ENCODE assay signal across 19 cellular contexts in the genomic region with DNA sequence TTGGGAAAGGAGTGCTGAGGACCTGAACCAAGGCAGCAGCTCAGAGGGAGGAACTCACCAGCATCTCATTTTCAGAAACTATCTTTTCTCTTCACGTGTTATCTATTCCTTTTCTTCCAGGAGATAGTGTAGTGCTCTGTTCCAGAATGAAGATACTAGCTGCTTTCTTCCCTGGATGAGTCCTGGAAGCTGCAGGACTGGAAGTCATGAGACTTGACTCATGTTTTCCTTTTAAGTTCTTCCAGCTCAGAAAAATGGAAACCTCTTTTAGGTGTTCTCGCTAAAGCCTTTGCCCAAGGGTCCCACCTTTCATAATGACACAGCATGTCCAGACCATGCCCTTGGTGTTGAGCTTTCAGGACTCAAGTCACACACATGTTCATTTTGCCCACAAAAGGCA.
"Had no signal": no experiment of that assay in that cellular context is flagged by ENCODE, and none has a peak within 500 bp of the region (broad histone marks: within the 10 kb centered on the region; RNA-seq: fewer than 3 reads in every experiment).

No MANE protein-coding gene starts in this region.

- H3K36me3 ChIP-seq: esophagus squamous epithelium, neural progenitor cell, ovary, sigmoid colon, thoracic aorta, upper lobe of right lung had no signal

- H3K4me2 ChIP-seq: neural progenitor cell had no signal

- H3K4me3 ChIP-seq: dorsolateral prefrontal cortex, esophagus squamous epithelium, lung, neural progenitor cell, ovary, sigmoid colon, thoracic aorta, upper lobe of right lung had no signal

- H3K9ac ChIP-seq: neural progenitor cell had no signal

- H3K4me1 ChIP-seq: sigmoid colon, upper lobe of right lung had no signal

- H3K27me3 ChIP-seq: esophagus squamous epithelium, neural progenitor cell, ovary, sigmoid colon had no signal

- H3K9me3 ChIP-seq: esophagus squamous epithelium, ovary, sigmoid colon, thoracic aorta, upper lobe of right lung had no signal

- H2AFZ ChIP-seq: neural progenitor cell had no signal

- DNase-seq: activated CD4-positive, alpha-beta T cell treated with anti-CD3 and anti-CD28 coated beads, Interleukin-2, amount 50 U/mL, for 1 hour; activated naive CD4-positive, alpha-beta T cell treated with anti-CD3 and anti-CD28 coated beads, Interleukin-2, amount 10 ng/mL, durations not matched to agents 7 days and 5 days; activated T-cell treated with anti-CD3 and anti-CD28 coated beads, Interleukin-2, amount 50 U/mL, for 1 hour; dorsolateral prefrontal cortex; esophagus squamous epithelium; foreskin melanocyte; head of caudate nucleus; immature natural killer cell; left cardiac atrium; ovary; sigmoid colon; stimulated activated CD4-positive, alpha-beta T cell treated with anti-CD3 and anti-CD28 coated beads, Interleukin-12 subunit alpha, Interleukin-12 subunit beta, amount 100 ng/mL, for 4 hours; stimulated activated CD4-positive, alpha-beta T cell treated with anti-CD3 and anti-CD28 coated beads, Interleukin-2, amount 100 ng/mL, for 24 hours; upper lobe of right lung had no signal

- ATAC-seq: activated CD4-positive, CD25-positive, alpha-beta regulatory T cell treated with anti-CD3 and anti-CD28 coated beads, Interleukin-2, amount 50 U/mL, for 24 hours; stimulated activated effector memory CD8-positive, alpha-beta T cell treated with anti-CD3 and anti-CD28 coated beads, Interleukin-12 subunit alpha, Interleukin-12 subunit beta, amount 100 ng/mL, for 72 hours; upper lobe of right lung had no signal

- H3K27ac ChIP-seq: dorsolateral prefrontal cortex, esophagus squamous epithelium, neural progenitor cell, ovary, sigmoid colon, thoracic aorta, upper lobe of right lung had no signal
